In genomic region chr22:43006753-43007152, GRCh38 we compare ENCODE assay signal across 20 cellular contexts. TPM values are rescaled to one million over a fixed set of nuclear protein-coding genes. Genes with fewer than 3 reads are reported as not detected.
DNase-seq lines count a peak whose midpoint lies in the region; ATAC-seq, FAIRE-seq and TF ChIP-seq lines count a peak whose summit lies in the region.
"Had no signal": no experiment of that assay in that cellular context is flagged by ENCODE, and none has a peak within 500 bp of the region (broad histone marks: within the 10 kb centered on the region; RNA-seq: fewer than 3 reads in every experiment).

No MANE protein-coding gene starts in this region.

- H3K36me3 ChIP-seq in IMR-90 (ENCODE audit: control insufficient read depth, insufficient read depth, low read length) (no peaks in the 10 kb centered on the region), astrocyte (ENCODE audit: insufficient read depth, low read length) (no peaks in the 10 kb centered on the region), mucosa of rectum (ENCODE audit: control insufficient read depth in 2 of 2, insufficient read depth in 2 of 2, low read length in 2 of 2) (no peaks in the 10 kb centered on the region), upper lobe of left lung (no peaks in the 10 kb centered on the region)
- H3K36me3 ChIP-seq: ovary, sigmoid colon had no signal

- peaks cover 42% of the 10 kb centered on the region for H4K20me1 ChIP-seq in IMR-90 (ENCODE audit: insufficient read depth, low read length)
- peaks cover 71% of the 10 kb centered on the region for H4K20me1 ChIP-seq in astrocyte (ENCODE audit: insufficient read depth, low read length)

- H3K9me3 ChIP-seq in IMR-90 (ENCODE audit: control insufficient read depth, insufficient read depth, low read length) (no peaks in the 10 kb centered on the region), astrocyte (ENCODE audit: insufficient read depth, low read depth, low read length) (no peaks in the 10 kb centered on the region), mucosa of rectum (ENCODE audit: control insufficient read depth in 2 of 2, low read length in 2 of 2) (no peaks in the 10 kb centered on the region), upper lobe of left lung (no peaks in the 10 kb centered on the region)
- H3K9me3 ChIP-seq: ovary, sigmoid colon had no signal

- H3K4me1 ChIP-seq in IMR-90 (ENCODE audit: control insufficient read depth, insufficient read depth, low read length) (peaks cover 36% of the 10 kb centered on the region), astrocyte (ENCODE audit: insufficient read depth, low read length) (peaks cover 52% of the 10 kb centered on the region), mucosa of rectum (ENCODE audit: control insufficient read depth in 2 of 2, insufficient read depth in 2 of 2, low read length in 2 of 2) (peaks cover 60 to 72% of the 10 kb centered on the region in 2 donors), upper lobe of left lung (peaks cover 46 to 93% (median 63%) of the 10 kb centered on the region in 4 donors)

- no peak overlapping the region for H2AK9ac ChIP-seq in IMR-90 (replicated peaks; ENCODE audit: low read depth, low read length, poor library complexity)

- no peak overlapping the region for H2AFZ ChIP-seq in IMR-90 (replicated peaks; ENCODE audit: low read length, poor library complexity)
- no peak overlapping the region for H2AFZ ChIP-seq in astrocyte (ENCODE audit: low read depth, low read length)

- peak overlapping the region; percentile 92 for H3K27ac Mint-ChIP-seq in astrocyte (ENCODE audit: unreplicated experiment)
- peak overlapping the region in 2 of 7 donors; percentile 37 to 55 for H3K27ac Mint-ChIP-seq in CD14-positive monocyte
- H3K27ac Mint-ChIP-seq: activated CD4-positive, alpha-beta T cell treated with anti-CD3 and anti-CD28 coated beads for 36 hours; activated T-helper 1 cell treated with anti-CD3 and anti-CD28 coated beads, Interleukin-12 subunit alpha, Interleukin-12 subunit beta, Interleukin-2, Interleukin-4 antibody, amounts not matched to agents 30 ng/mL and 10 ng/mL and 1 ng/mL, durations not matched to agents 14 hours and 24 hours and 36 hours; memory B cell had no signal

- peaks cover 94% of the 10 kb centered on the region for H3K79me2 ChIP-seq in astrocyte (ENCODE audit: insufficient read depth, low read length)

- peak in 2 of 4 donors; percentile 11 to 93 for TF ChIP-seq EP300 in upper lobe of left lung (IDR thresholded peaks at IDR 0.05)

- peak overlapping the region; percentile 59; the same call in 1 of the 2 replicates for H3K23ac ChIP-seq in IMR-90 (ENCODE audit: low read depth, low read length)

- dilution Hi-C loops in IMR-90 (cut with HindIII; ENCODE audit: low sequenced_read_pairs, unreplicated experiment), result no loop called here

- H3K36me3 Mint-ChIP-seq in astrocyte (ENCODE audit: low read depth, unreplicated experiment) (no peaks in the 10 kb centered on the region), CD14-positive monocyte (peaks cover 2 to 4% of the 10 kb centered on the region in 2 donors)

- WGBS in IMR-90 (ENCODE audit: extremely low coverage in 2 of 2, insufficient read length in 1 of 2), 2 experiments, result 80% methylated on average over 1 of the region's 7 CpGs; no CpG with 5 or more reads in 1 of the 2 experiments
- 76 to 82% methylated on average over 7 of the region's 7 CpGs for WGBS in upper lobe of left lung, 2 donors

- in situ Hi-C loops in IMR-90 (cut with MboI; ENCODE audit: low sequenced_read_pairs), result no loop called here

- intact Hi-C loops in IMR-90 (cut with micrococcal nuclease), result no loop called here
- intact Hi-C loops in CD14-positive monocyte (cut with micrococcal nuclease), result no loop called here

- H3K4me3 ChIP-seq in IMR-90 (ENCODE audit: insufficient read depth, low read depth, low read length), result no peak overlapping the region
- no peak overlapping the region for H3K4me3 ChIP-seq in astrocyte (ENCODE audit: insufficient read depth, low read depth, low read length)
- no peak overlapping the region for H3K4me3 ChIP-seq in mucosa of rectum (ENCODE audit: low read length in 2 of 2)
- H3K4me3 ChIP-seq in upper lobe of left lung, result no peak overlapping the region
- H3K4me3 ChIP-seq: dorsolateral prefrontal cortex, ovary, sigmoid colon had no signal

- peak overlapping the region; percentile 33; the same call in 1 of the 2 replicates for H2AK5ac ChIP-seq in IMR-90 (ENCODE audit: low read depth, low read length)

- no peak overlapping the region for H3K56ac ChIP-seq in IMR-90 (ENCODE audit: extremely low read depth, insufficient read depth, low read length)

- H2BK20ac ChIP-seq in IMR-90 (ENCODE audit: low read depth, low read length), result no peak overlapping the region

- no peak overlapping the region for H2BK15ac ChIP-seq in IMR-90 (ENCODE audit: low read depth, low read length)

- no peak overlapping the region for H2BK5ac ChIP-seq in IMR-90 (ENCODE audit: low read depth, low read length, poor library complexity, severe bottlenecking)

- FAIRE-seq in astrocyte (lab: Jason Lieb, UNC), result no peak

- CTCF ChIA-PET in IMR-90 (lab: Yijun Ruan, JAX), result no interaction called here

- TF ChIP-seq POLR2A in IMR-90 (IDR thresholded peaks at IDR 0.05; ENCODE audit: low read depth, low read length) (no peak), upper lobe of left lung (IDR thresholded peaks at IDR 0.05) (no peak)

- H3K4me2 ChIP-seq in IMR-90 (ENCODE audit: low read depth, low read length) (no peak overlapping the region), astrocyte (ENCODE audit: low read length) (peak overlapping the region; percentile 12)

- H3K4me1 Mint-ChIP-seq in astrocyte (ENCODE audit: low read depth, unreplicated experiment) (peaks cover 71% of the 10 kb centered on the region), CD14-positive monocyte (peaks cover 62% of the 10 kb centered on the region)

- no peak overlapping the region; the same call in 1 of the 2 replicates for H4K5ac ChIP-seq in IMR-90 (ENCODE audit: low read depth, low read length)

- H3K27me3 Mint-ChIP-seq in astrocyte (ENCODE audit: low read depth, unreplicated experiment), result no peaks in the 10 kb centered on the region
- peaks cover 0 to 3% (median 0%) of the 10 kb centered on the region in 3 donors for H3K27me3 Mint-ChIP-seq in CD14-positive monocyte (ENCODE audit: low read depth in 3 of 3)
- H3K27me3 Mint-ChIP-seq: activated CD4-positive, alpha-beta T cell treated with anti-CD3 and anti-CD28 coated beads for 36 hours; memory B cell had no signal

- H3K79me1 ChIP-seq in IMR-90 (ENCODE audit: low read depth in 1 of 2, low read length in 2 of 2), result peaks cover 12 to 71% of the 10 kb centered on the region in 2 experiments

- H3K9me3 Mint-ChIP-seq in astrocyte (ENCODE audit: unreplicated experiment), result no peaks in the 10 kb centered on the region
- H3K9me3 Mint-ChIP-seq in CD14-positive monocyte, result no peaks in the 10 kb centered on the region
- H3K9me3 Mint-ChIP-seq: activated T-helper 1 cell treated with anti-CD3 and anti-CD28 coated beads, Interleukin-12 subunit alpha, Interleukin-12 subunit beta, Interleukin-2, Interleukin-4 antibody, amounts not matched to agents 30 ng/mL and 10 ng/mL and 1 ng/mL, durations not matched to agents 14 hours and 24 hours and 36 hours; memory B cell had no signal

- H3K9me1 ChIP-seq in IMR-90 (ENCODE audit: insufficient read depth, low read length), result peaks cover 32% of the 10 kb centered on the region

- DNase-seq in IMR-90 (no peak), astrocyte (ENCODE audit: low read depth) (peak; percentile 71), upper lobe of left lung (peak in 1 of 2 donors; percentile 86), CD14-positive monocyte (ENCODE audit: low spot score) (no peak)
- no peak for DNase-seq in effector CD8-positive, alpha-beta T cell (lab: John Stamatoyannopoulos, UW)
- DNase-seq: activated CD4-positive, alpha-beta T cell treated with anti-CD3 and anti-CD28 coated beads for 36 hours; Calu3; dorsolateral prefrontal cortex; foreskin melanocyte; islet precursor cell; NCI-H526; ovary; Right ventricle myocardium superior; sigmoid colon; stimulated activated naive CD4-positive, alpha-beta T cell; SW 1271 had no signal

- no peak overlapping the region for H4K91ac ChIP-seq in IMR-90 (ENCODE audit: insufficient read depth, low read depth, low read length)

- H3K4me3 Mint-ChIP-seq in astrocyte (ENCODE audit: unreplicated experiment) (peak overlapping the region; percentile 16), CD14-positive monocyte (no peak overlapping the region)
- H3K4me3 Mint-ChIP-seq: activated CD4-positive, alpha-beta T cell treated with anti-CD3 and anti-CD28 coated beads for 36 hours; activated T-helper 1 cell treated with anti-CD3 and anti-CD28 coated beads, Interleukin-12 subunit alpha, Interleukin-12 subunit beta, Interleukin-2, Interleukin-4 antibody, amounts not matched to agents 30 ng/mL and 10 ng/mL and 1 ng/mL, durations not matched to agents 14 hours and 24 hours and 36 hours; memory B cell had no signal

- BruUV-seq in IMR-90 (replicated peaks; lab: Mats Ljungman, UMichigan), result no TSS peak

- H3K14ac ChIP-seq in IMR-90 (replicated peaks; ENCODE audit: low read depth, low read length), result no peak overlapping the region

- H2BK120ac ChIP-seq in IMR-90 (ENCODE audit: low read depth, low read length), result no peak overlapping the region

- no peak overlapping the region for H4K8ac ChIP-seq in IMR-90 (ENCODE audit: low read depth in 2 of 2, low read length in 2 of 2)

- no peak overlapping the region; the same call in 1 of the 2 replicates for H3K4ac ChIP-seq in IMR-90 (ENCODE audit: low read depth, low read length)

- ATAC-seq in IMR-90 (ENCODE audit: low read depth) (no peak), upper lobe of left lung (ENCODE audit: low FRiP score in 2 of 2) (peak; percentile 11 to 80), HG03439 (IDR thresholded peaks at IDR 0.05; ENCODE audit: unreplicated experiment) (no peak)

- H3K18ac ChIP-seq in IMR-90 (ENCODE audit: low read depth, low read length), result no peak overlapping the region

- no peak overlapping the region for H3K27ac ChIP-seq in IMR-90 (ENCODE audit: insufficient read depth, low read length)
- no peak overlapping the region for H3K27ac ChIP-seq in astrocyte (ENCODE audit: low read depth, low read length)
- peak overlapping the region; percentile 93 to 95 for H3K27ac ChIP-seq in mucosa of rectum (ENCODE audit: low read depth in 2 of 2, low read length in 2 of 2)
- peak overlapping the region; percentile 58 to 79 (median 67) for H3K27ac ChIP-seq in upper lobe of left lung
- H3K27ac ChIP-seq: dorsolateral prefrontal cortex, ovary had no signal

- TF ChIP-seq CTCF in IMR-90 (conservative IDR thresholded peaks at IDR 0.05; ENCODE audit: low read depth, low read length) (no peak), astrocyte (IDR thresholded peaks at IDR 0.05; ENCODE audit: insufficient read depth, low read depth, low read length) (no peak), upper lobe of left lung (IDR thresholded peaks at IDR 0.05) (no peak), CD14-positive monocyte (IDR thresholded peaks at IDR 0.05) (no peak)

- H3K9ac ChIP-seq in IMR-90 (ENCODE audit: low read depth, low read length) (no peak overlapping the region), astrocyte (ENCODE audit: low read length) (no peak overlapping the region), mucosa of rectum (ENCODE audit: low read depth in 1 of 2, low read length in 2 of 2) (peak overlapping the region; percentile 34 to 44)

- no peak for TF ChIP-seq RAD21 in IMR-90 (IDR thresholded peaks at IDR 0.05; ENCODE audit: low read length)

- no peaks in the 10 kb centered on the region for H3K27me3 ChIP-seq in IMR-90 (ENCODE audit: control insufficient read depth, insufficient read depth, low read length)
- no peaks in the 10 kb centered on the region for H3K27me3 ChIP-seq in astrocyte (ENCODE audit: insufficient read depth, low read length)
- H3K27me3 ChIP-seq in mucosa of rectum (ENCODE audit: control insufficient read depth in 2 of 2, insufficient read depth in 2 of 2, low read length in 2 of 2), result no peaks in the 10 kb centered on the region
- H3K27me3 ChIP-seq in upper lobe of left lung, result no peaks in the 10 kb centered on the region
- H3K27me3 ChIP-seq: dorsolateral prefrontal cortex, ovary, sigmoid colon had no signal

- POLR2A ChIA-PET in IMR-90 (lab: Charles Lee; ENCODE audit: unreplicated experiment), result interaction anchor here (1.3 kb wide), 1 partner anchor 12 kb away, joined by 3 read pairs; no protein-coding TSS in a partner anchor

RNA-seq across cellular contexts. Expression of gene PACSIN2, which starts 8.2 kb away (rescaled TPM):
- total RNA-seq in IMR-90 (2012; rRNA removed) (98.0 and 118 TPM in 2 replicates), astrocyte (84.1 and 87.8 TPM in 2 replicates), upper lobe of left lung (100 to 1,000 TPM; 120 to 186 (median 151) TPM)
- polyA plus RNA-seq in IMR-90 (2012; rRNA removed) (85.0 and 92.2 TPM in 2 replicates), CD14-positive monocyte (10 to 100 TPM; 31.2 to 40.2 TPM)
- polyA plus RNA-seq in IMR-90 (2012; cell fraction: cytosol; rRNA removed), result 72.9 and 85.4 TPM in 2 replicates
- 56.7 and 72.6 TPM in 2 replicates for polyA plus RNA-seq in IMR-90 (2012; cell fraction: nucleus; rRNA removed; ENCODE audit: low replicate concordance)

Comparison
In these comparisons a context has a peak if more than half of its experiments do, and no peak if none do; other contexts are left out.
1. ATAC-seq: peak in upper lobe of left lung (2 of 2); none in IMR-90 (single experiment) and HG03439 (single experiment).
2. H3K27ac ChIP-seq: peak in mucosa of rectum (2 of 2) and upper lobe of left lung (4 of 4); none in IMR-90 (single experiment) and astrocyte (single experiment).
3. H3K9ac ChIP-seq: peak in mucosa of rectum (2 of 2); none in IMR-90 (single experiment) and astrocyte (single experiment).